ENCODE assay signal across 18 cellular contexts in the genomic region with DNA sequence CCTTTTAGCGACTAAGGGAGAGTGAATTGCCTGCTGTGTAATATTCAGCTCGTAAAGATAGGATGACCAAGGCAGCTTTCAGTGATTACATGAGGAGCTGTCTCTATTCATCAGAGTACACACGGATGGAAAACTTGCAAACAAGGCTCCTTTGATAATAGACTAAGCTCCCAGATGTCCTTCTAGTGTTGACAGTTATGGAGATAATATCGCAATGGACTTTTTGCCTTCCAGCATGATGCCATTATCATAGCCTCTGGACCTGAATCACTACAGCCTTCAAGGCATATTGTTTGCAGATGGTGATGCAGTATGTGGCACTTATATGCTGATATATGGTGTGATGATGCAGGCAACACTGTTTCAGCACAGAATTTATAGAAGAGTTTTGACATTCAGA.
"Had no signal": no experiment of that assay in that cellular context is flagged by ENCODE, and none has a peak within 500 bp of the region (broad histone marks: within the 10 kb centered on the region; RNA-seq: fewer than 3 reads in every experiment).

No MANE protein-coding gene starts in this region.

- H3K36me3 ChIP-seq: adrenal gland, breast epithelium, suprapubic skin, transverse colon, vagina had no signal

- H3K4me3 ChIP-seq: adrenal gland, breast epithelium, lung, suprapubic skin, transverse colon, vagina had no signal

- H3K27me3 ChIP-seq: adrenal gland, breast epithelium, suprapubic skin, transverse colon, vagina had no signal

- ATAC-seq: activated naive CD4-positive, alpha-beta T cell treated with anti-CD3 and anti-CD28 coated beads, Interleukin-2, amount 50 U/mL, for 72 hours; activated T-cell treated with anti-CD3 and anti-CD28 coated beads, Interleukin-2, amount 50 U/mL, for 72 hours; left colon; natural killer cell treated with Interleukin-12 subunit alpha and Interleukin-12 subunit beta and Interleukin-15 and Interleukin-18, amount 100 ng/mL, for 72 hours; stimulated activated naive CD8-positive, alpha-beta T cell treated with anti-CD3 and anti-CD28 coated beads, Interleukin-15, amount 100 ng/mL, for 72 hours had no signal

- H3K9me3 ChIP-seq: adrenal gland, breast epithelium, suprapubic skin, transverse colon, vagina had no signal

- DNase-seq: activated CD4-positive, CD25-positive, alpha-beta regulatory T cell treated with anti-CD3 and anti-CD28 coated beads, Interleukin-2, amount 50 U/mL, for 72 hours; activated CD8-positive, alpha-beta memory T cell treated with anti-CD3 and anti-CD28 coated beads for 24 hours; activated CD8-positive, alpha-beta memory T cell treated with anti-CD3 and anti-CD28 coated beads, Interleukin-2, amount 50 U/mL, for 48 hours; activated effector memory CD4-positive, alpha-beta T cell treated with anti-CD3 and anti-CD28 coated beads, Interleukin-2, amount 50 U/mL, for 16 hours; activated T-cell treated with anti-CD3 and anti-CD28 coated beads, Interleukin-2, amount 50 U/mL, for 72 hours; adrenal gland; effector CD4-positive, alpha-beta T cell; left colon; stimulated activated CD4-positive, alpha-beta T cell treated with anti-CD3 and anti-CD28 coated beads, Interleukin-15, amount 100 ng/mL, for 24 hours; stimulated activated CD4-positive, alpha-beta T cell treated with anti-CD3 and anti-CD28 coated beads, Interleukin-4, amount 100 ng/mL, for 1 hour; stimulated activated naive CD8-positive, alpha-beta T cell treated with anti-CD3 and anti-CD28 coated beads, Interleukin-15, amount 100 ng/mL, for 72 hours; transverse colon had no signal

- H3K27ac ChIP-seq: adrenal gland, breast epithelium, suprapubic skin, transverse colon, vagina had no signal
